Comparison of ENCODE assay signal across 8 cellular contexts in genomic region chrX:119512145-119512800, GRCh38. TPM values are rescaled to one million over a fixed set of nuclear protein-coding genes. Genes with fewer than 3 reads are reported as not detected.
DNase-seq lines count a peak whose midpoint lies in the region; ATAC-seq, FAIRE-seq and TF ChIP-seq lines count a peak whose summit lies in the region.

No MANE protein-coding gene starts in this region.

- intact Hi-C loops in GM12878 (cut with micrococcal nuclease; ENCODE audit: unreplicated experiment) = loop anchor here (1.0 kb wide), 1 partner anchor 121 kb away; no protein-coding TSS in a partner anchor

- no peak overlapping the region for H3K9ac ChIP-seq in GM12878 (ENCODE audit: control insufficient read depth, insufficient read depth, low read length)

- TF ChIP-seq CTCF in GM12878 (IDR thresholded peaks at IDR 0.05 in 2 of 3, conservative IDR thresholded peaks at IDR 0.05 in 1 of 3; ENCODE audit: control insufficient read depth in 2 of 3, extremely low read depth in 1 of 3, insufficient read depth in 1 of 3, low read depth in 3 of 3, low read length in 3 of 3) = peak; percentile 47 to 74 (median 69)

- DNase-seq in ACHN (peak; percentile 65), GM04504 (ENCODE audit: low read depth) (peak; percentile 47), NCI-H69 (lab: John Stamatoyannopoulos, UW) (peak; percentile 80), GM12878 (ENCODE audit: low read depth, low spot score) (no peak)
- DNase-seq in stimulated activated naive CD8-positive, alpha-beta T cell treated with anti-CD3 and anti-CD28 coated beads, Interleukin-15, Interleukin-2, amounts not matched to agents 100 U/mL and 50 U/mL, for 24 hours = no peak
- DNase-seq in NK-92 treated with Interleukin-12 subunit alpha and Interleukin-12 subunit beta, amount 100 ng/mL, for 24 hours (lab: John Stamatoyannopoulos, UW) = no peak

- SMC1A ChIA-PET in GM12878 (lab: Charles Lee; ENCODE audit: uncharacterized antibody, unreplicated experiment) = interaction anchor here (0.8 to 7.2 kb wide), 13 partner anchors 16 to 392 kb away, joined by 3 to 75 read pairs (median 4); no protein-coding TSS in a partner anchor

- RAD21 ChIA-PET in GM12878 (lab: Charles Lee; ENCODE audit: unreplicated experiment) = interaction anchor here (0.5 to 1.9 kb wide), 19 partner anchors 10 to 630 kb away, joined by 3 to 16 read pairs (median 4); partner anchors contain the start of genes NKRF, SEPTIN6 and SLC25A5

- H3K9me3 ChIP-seq in GM12878 (replicated peaks; ENCODE audit: control insufficient read depth, insufficient read depth, low read length) = no peaks in the 10 kb centered on the region

- H3K79me2 ChIP-seq in GM12878 (ENCODE audit: control insufficient read depth, insufficient read depth, low read length) = no peaks in the 10 kb centered on the region

- no peak for TF ChIP-seq EP300 in GM12878 (IDR thresholded peaks at IDR 0.05; ENCODE audit: borderline replicate concordance in 1 of 2, control insufficient read depth in 1 of 2, low read depth in 2 of 2, low read length in 2 of 2)

- peak; percentile 77 for ATAC-seq in HG03378 (IDR thresholded peaks at IDR 0.05; ENCODE audit: unreplicated experiment)
- peak; percentile 95 for ATAC-seq in GM12878
- peak; percentile 90 for ATAC-seq in stimulated activated naive CD8-positive, alpha-beta T cell treated with anti-CD3 and anti-CD28 coated beads, Interleukin-15, Interleukin-2, amounts not matched to agents 100 U/mL and 50 U/mL, for 24 hours

- no peaks in the 10 kb centered on the region for H3K4me1 ChIP-seq in GM12878 (ENCODE audit: control insufficient read depth, insufficient read depth, low read length)

- no peak overlapping the region for H3K27ac ChIP-seq in GM12878 (ENCODE audit: control insufficient read depth, insufficient read depth)

- no peak for FAIRE-seq in GM12878 (lab: Jason Lieb, UNC)
- peak; percentile 81 for FAIRE-seq in islet of Langerhans (lab: Jason Lieb, UNC)

- CTCF ChIA-PET in GM12878 (lab: Yijun Ruan, JAX) = interaction anchor here (0.6 to 5.0 kb wide), 23 partner anchors 8 to 734 kb away, joined by 3 to 59 read pairs (median 4); partner anchors contain the start of gene SLC25A5

- 39% methylated on average over 14 of the region's 14 CpGs for WGBS in GM12878 (ENCODE audit: insufficient coverage, insufficient replicate concordance, low lambda C conversion rate, missing lambda C conversion rate)

- no peaks in the 10 kb centered on the region for H3K27me3 ChIP-seq in GM12878 (replicated peaks in 1 of 2; ENCODE audit: control insufficient read depth in 2 of 2, insufficient read depth in 2 of 2, low read length in 1 of 2)

- H3K4me3 ChIP-seq in GM12878 = no peak overlapping the region

- no peaks in the 10 kb centered on the region for H4K20me1 ChIP-seq in GM12878 (ENCODE audit: control insufficient read depth, insufficient read depth)

- no peaks in the 10 kb centered on the region for H3K36me3 ChIP-seq in GM12878 (ENCODE audit: control insufficient read depth in 2 of 2, insufficient read depth in 2 of 2, low read length in 1 of 2)

- POLR2A ChIA-PET in GM12878 (lab: Charles Lee) = interaction anchor here (0.6 to 0.7 kb wide), 2 partner anchors 13 to 67 kb away, joined by 3 read pairs; no protein-coding TSS in a partner anchor

- in situ Hi-C loops in ACHN (cut with HindIII; ENCODE audit: low pct_ligation_motif_present, low pct_unique_long_range_greater_than_20kb, low sequenced_read_pairs) (no loop called here), GM12878 (cut with MboI) (no loop called here)

- no peak overlapping the region for H2AFZ ChIP-seq in GM12878 (ENCODE audit: control insufficient read depth, low read depth, low read length)

- BruUV-seq in GM12878 (replicated peaks; lab: Mats Ljungman, UMichigan) = no TSS peak

- no peak overlapping the region for H3K4me2 ChIP-seq in GM12878 (ENCODE audit: control insufficient read depth, insufficient read depth)

- TF ChIP-seq RAD21 in GM12878 (IDR thresholded peaks at IDR 0.05; ENCODE audit: insufficient read depth, low read depth, low read length) = peak; percentile 77

- no peak for TF ChIP-seq POLR2A in GM12878 (IDR thresholded peaks at IDR 0.05; ENCODE audit: low read depth, low read length)

TF ChIP-seq in GM12878, 131 proteins besides CTCF, POLR2A, EP300 and RAD21:
- TF ChIP-seq SMC3 (IDR thresholded peaks at IDR 0.05; ENCODE audit: borderline replicate concordance, low read length) (peak; percentile 64), ETV6 (conservative IDR thresholded peaks at IDR 0.05 in 1 of 2, IDR thresholded peaks at IDR 0.05 in 1 of 2; ENCODE audit: borderline replicate concordance in 1 of 2, low read depth in 1 of 2) (no peak)

RNA-seq across cellular contexts. Expression of gene SLC25A5, which starts 44.0 kb away (rescaled TPM):
- total RNA-seq in GM12878 (2013; cell fraction: nucleolus; rRNA removed) = 30.9 and 34.2 TPM in 2 replicates
- total RNA-seq in GM12878 (2014; rRNA removed) (397 and 425 TPM in 2 replicates), GM12878 (2014; rRNA removed; fragmentation: Illumina TruSeq; extraction: Trizol) (361 and 366 TPM in 2 replicates), GM12878 (2021) (625 and 628 TPM in 2 replicates)
- polyA plus RNA-seq in GM12878 (2011; ENCODE audit: low read depth) = 314 TPM
- polyA plus RNA-seq in GM12878 (2011; rRNA removed) (282 and 438 TPM in 2 replicates), GM12878 (2014; fragmentation: Illumina TruSeq; extraction: Trizol) (464 and 490 TPM in 2 replicates), GM12878 (2014; fragmentation: Nextera tagmentation; extraction: Ambion mirVana) (1,000 to 10,000 TPM; 2,068 to 3,863 TPM), GM12878 (2014; rRNA removed) (602 and 608 TPM in 2 replicates), GM12878 (2016; fragmentation: Nextera tagmentation; extraction: Ambion mirVana) (100 to 1,000 TPM; 665 to 690 TPM)
- 707 and 822 TPM in 2 replicates for polyA plus RNA-seq in GM12878 (2011; cell fraction: cytosol; rRNA removed)
- 351 and 383 TPM in 2 replicates for polyA plus RNA-seq in GM12878 (2011; cell fraction: nucleus; rRNA removed)
- 414 and 429 TPM in 2 replicates for polyA plus RNA-seq in GM12878 (2012)
- 426 and 638 TPM in 2 replicates for polyA minus RNA-seq in GM12878 (2011; rRNA and poly(A)+ RNA removed)
- 204 and 215 TPM in 2 replicates for polyA minus RNA-seq in GM12878 (2011; cell fraction: cytosol; rRNA and poly(A)+ RNA removed)
- 53.8 and 75.2 TPM in 2 replicates for polyA minus RNA-seq in GM12878 (2011; cell fraction: nucleus; rRNA and poly(A)+ RNA removed)

RNA-seq across cellular contexts. Expression of gene STEEP1, which starts 52.9 kb away (rescaled TPM):
- total RNA-seq in GM12878 (2013; cell fraction: nucleolus; rRNA removed) = 17.8 and 22.3 TPM in 2 replicates
- total RNA-seq in GM12878 (2014; rRNA removed) (39.2 and 46.4 TPM in 2 replicates), GM12878 (2014; rRNA removed; fragmentation: Illumina TruSeq; extraction: Trizol) (51.8 and 53.8 TPM in 2 replicates), GM12878 (2021) (24.7 and 24.8 TPM in 2 replicates)
- 13.5 TPM for polyA plus RNA-seq in GM12878 (2011; ENCODE audit: low read depth)
- polyA plus RNA-seq in GM12878 (2011; rRNA removed) (27.2 and 33.6 TPM in 2 replicates), GM12878 (2014; fragmentation: Illumina TruSeq; extraction: Trizol) (41.1 and 50.1 TPM in 2 replicates), GM12878 (2014; fragmentation: Nextera tagmentation; extraction: Ambion mirVana) (10 to 100 TPM; 15.1 to 17.8 TPM), GM12878 (2014; rRNA removed) (30.1 and 30.8 TPM in 2 replicates), GM12878 (2016; fragmentation: Nextera tagmentation; extraction: Ambion mirVana) (10 to 100 TPM; 18.5 to 21.7 TPM)
- polyA plus RNA-seq in GM12878 (2011; cell fraction: cytosol; rRNA removed) = 18.8 and 19.8 TPM in 2 replicates
- polyA plus RNA-seq in GM12878 (2011; cell fraction: nucleus; rRNA removed) = 11.3 and 15.2 TPM in 2 replicates
- 21.3 and 22.1 TPM in 2 replicates for polyA plus RNA-seq in GM12878 (2012)
- 21.9 and 26.7 TPM in 2 replicates for polyA minus RNA-seq in GM12878 (2011; rRNA and poly(A)+ RNA removed)
- polyA minus RNA-seq in GM12878 (2011; cell fraction: cytosol; rRNA and poly(A)+ RNA removed) = 10.8 and 12.8 TPM in 2 replicates
- 6.0 and 10.4 TPM in 2 replicates for polyA minus RNA-seq in GM12878 (2011; cell fraction: nucleus; rRNA and poly(A)+ RNA removed)

Comparison
In these comparisons a context has a peak if more than half of its experiments do, and no peak if none do; other contexts are left out.
1. DNase-seq: peak in ACHN (single experiment), GM04504 (single experiment) and NCI-H69 (single experiment); none in GM12878 (single experiment), stimulated activated naive CD8-positive, alpha-beta T cell treated with anti-CD3 and anti-CD28 coated beads, Interleukin-15, Interleukin-2, amounts not matched to agents 100 U/mL and 50 U/mL, for 24 hours (single experiment) and NK-92 treated with Interleukin-12 subunit alpha and Interleukin-12 subunit beta, amount 100 ng/mL, for 24 hours (single experiment).
2. Peak in every context shown above with its lines, with median percentiles within 50 percentile points of each other: ATAC-seq.